In the genomic region with DNA sequence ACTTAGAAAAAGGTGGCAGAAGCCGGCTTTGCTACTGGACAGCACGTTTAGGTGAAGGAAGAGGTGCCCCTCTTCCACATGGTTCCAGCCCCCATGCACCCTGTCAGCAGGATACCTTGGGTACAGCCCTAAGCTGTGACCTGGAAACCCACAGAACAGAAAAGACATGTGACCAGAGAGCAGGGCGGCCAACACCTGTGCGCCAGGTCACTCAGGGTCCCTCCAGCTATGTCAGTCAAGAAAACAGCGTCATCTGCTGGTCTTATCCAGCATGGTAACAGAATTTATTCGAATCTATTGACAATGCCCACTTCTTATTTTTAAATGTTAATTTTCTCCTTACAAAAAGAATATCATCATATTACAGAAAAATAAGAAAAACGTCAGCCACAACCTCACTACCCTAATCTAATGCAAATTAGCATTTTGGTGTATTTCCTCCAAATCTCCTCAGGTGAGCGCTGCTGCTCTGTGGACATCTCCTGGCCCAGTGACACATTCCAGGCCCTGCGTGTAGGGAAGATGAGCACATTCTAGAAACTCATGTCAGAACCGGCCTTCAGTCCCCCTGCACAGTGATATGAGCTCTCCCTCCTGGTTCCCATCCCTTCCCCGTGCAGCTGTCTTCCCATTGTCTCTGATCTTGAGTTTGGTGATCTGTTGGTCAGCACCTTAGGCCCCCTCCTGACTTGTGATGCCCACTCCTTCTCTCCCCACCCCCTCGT, we compare ENCODE assay signal across 10 cellular contexts. TPM values are rescaled to one million over a fixed set of nuclear protein-coding genes. Genes with fewer than 3 reads are reported as not detected.
A peak's percentile ranks its signal among the peaks of the same experiment; 100 is the strongest.
DNase-seq lines count a peak whose midpoint lies in the region; FAIRE-seq and TF ChIP-seq lines count a peak whose summit lies in the region.
"Had no signal": no experiment of that assay in that cellular context is flagged by ENCODE, and none has a peak within 500 bp of the region (broad histone marks: within the 10 kb centered on the region; RNA-seq: fewer than 3 reads in every experiment).

No MANE protein-coding gene starts in this region.

- no peak for FAIRE-seq in astrocyte (lab: Jason Lieb, UNC)

- TF ChIP-seq CTCF in AG09319 (IDR thresholded peaks at IDR 0.05; ENCODE audit: low read depth, low read length): peak; percentile 44
- peak; percentile 43 for TF ChIP-seq CTCF in astrocyte (IDR thresholded peaks at IDR 0.05; ENCODE audit: insufficient read depth, low read depth, low read length)

- no peaks in the 10 kb centered on the region for H3K9me3 ChIP-seq in astrocyte (ENCODE audit: insufficient read depth, low read depth, low read length)

- no peak overlapping the region for H3K9ac ChIP-seq in astrocyte (ENCODE audit: low read length)

- no peaks in the 10 kb centered on the region for H3K79me2 ChIP-seq in astrocyte (ENCODE audit: insufficient read depth, low read length)

- H3K27ac ChIP-seq in astrocyte (ENCODE audit: low read depth, low read length): no peak overlapping the region
- H3K27ac ChIP-seq: skin epidermis had no signal

- H4K20me1 ChIP-seq in astrocyte (ENCODE audit: insufficient read depth, low read length): no peaks in the 10 kb centered on the region

- H3K36me3 ChIP-seq in H7 (replicated peaks; ENCODE audit: control insufficient read depth, insufficient read depth, low read length) (no peaks in the 10 kb centered on the region), astrocyte (ENCODE audit: insufficient read depth, low read length) (no peaks in the 10 kb centered on the region)

- H3K4me2 ChIP-seq in astrocyte (ENCODE audit: low read length): no peak overlapping the region

- no peaks in the 10 kb centered on the region for H3K27me3 ChIP-seq in H7 (ENCODE audit: control insufficient read depth, insufficient read depth, low read length)
- no peaks in the 10 kb centered on the region for H3K27me3 ChIP-seq in astrocyte (ENCODE audit: insufficient read depth, low read length)

- H3K27me3 Mint-ChIP-seq in astrocyte (ENCODE audit: low read depth, unreplicated experiment): peaks cover 1% of the 10 kb centered on the region

- no peak for DNase-seq in AG09319 (ENCODE audit: extremely low read depth, low read depth)
- DNase-seq in H7: peak; percentile 74
- DNase-seq in astrocyte (ENCODE audit: low read depth): no peak
- DNase-seq in left kidney (ENCODE audit: low read depth, low spot score): peak; percentile 68
- no peak for DNase-seq in UCSD-AML1 (lab: John Stamatoyannopoulos, UW; ENCODE audit: unreplicated experiment)
- DNase-seq in NCI-H1092 (lab: John Stamatoyannopoulos, UW): no peak
- DNase-seq in stimulated activated naive CD4-positive, alpha-beta T cell (lab: John Stamatoyannopoulos, UW): no peak
- DNase-seq in occipital lobe (lab: John Stamatoyannopoulos, UW): no peak
- DNase-seq: NCI-H1048 had no signal

- peaks cover 17% of the 10 kb centered on the region for H3K4me1 ChIP-seq in astrocyte (ENCODE audit: insufficient read depth, low read length)

- H2AFZ ChIP-seq in astrocyte (ENCODE audit: low read depth, low read length): no peak overlapping the region

- no peaks in the 10 kb centered on the region for H3K36me3 Mint-ChIP-seq in astrocyte (ENCODE audit: low read depth, unreplicated experiment)

- H3K4me3 ChIP-seq in H7 (ENCODE audit: insufficient read depth, low read depth, low read length) (no peak overlapping the region), astrocyte (ENCODE audit: insufficient read depth, low read depth, low read length) (no peak overlapping the region)
- H3K4me3 ChIP-seq: skin epidermis had no signal

- no peak overlapping the region for H3K4me3 Mint-ChIP-seq in astrocyte (ENCODE audit: unreplicated experiment)

- H3K27ac Mint-ChIP-seq in astrocyte (ENCODE audit: unreplicated experiment): no peak overlapping the region

- H3K4me1 Mint-ChIP-seq in astrocyte (ENCODE audit: low read depth, unreplicated experiment): peaks cover 6% of the 10 kb centered on the region

- no peaks in the 10 kb centered on the region for H3K9me3 Mint-ChIP-seq in astrocyte (ENCODE audit: unreplicated experiment)

RNA-seq across cellular contexts. Expression of a gene that starts 37.2 kb away (rescaled TPM):
- 4.4 and 5.6 TPM in 2 replicates for total RNA-seq in H7 (2014; rRNA removed; shearing (Covaris generic))
- 32.2 and 34.5 TPM in 2 replicates for total RNA-seq in astrocyte
- 21.5 TPM for total RNA-seq in occipital lobe

RNA-seq across cellular contexts. Expression of a gene that starts 37.3 kb away (rescaled TPM):
- total RNA-seq in H7 (2014; rRNA removed; shearing (Covaris generic)): 14.4 and 19.2 TPM in 2 replicates
- total RNA-seq in astrocyte: 9.1 and 9.3 TPM in 2 replicates
- total RNA-seq in occipital lobe: 16.8 TPM

Comparison
In these comparisons a context has a peak if more than half of its experiments do, and no peak if none do; other contexts are left out.
1. DNase-seq: peak in H7 (single experiment) and left kidney (single experiment); none in AG09319 (single experiment), astrocyte (single experiment), UCSD-AML1 (single experiment), NCI-H1092 (single experiment), stimulated activated naive CD4-positive, alpha-beta T cell (0 of 6) and occipital lobe (single experiment).